In the genomic region with DNA sequence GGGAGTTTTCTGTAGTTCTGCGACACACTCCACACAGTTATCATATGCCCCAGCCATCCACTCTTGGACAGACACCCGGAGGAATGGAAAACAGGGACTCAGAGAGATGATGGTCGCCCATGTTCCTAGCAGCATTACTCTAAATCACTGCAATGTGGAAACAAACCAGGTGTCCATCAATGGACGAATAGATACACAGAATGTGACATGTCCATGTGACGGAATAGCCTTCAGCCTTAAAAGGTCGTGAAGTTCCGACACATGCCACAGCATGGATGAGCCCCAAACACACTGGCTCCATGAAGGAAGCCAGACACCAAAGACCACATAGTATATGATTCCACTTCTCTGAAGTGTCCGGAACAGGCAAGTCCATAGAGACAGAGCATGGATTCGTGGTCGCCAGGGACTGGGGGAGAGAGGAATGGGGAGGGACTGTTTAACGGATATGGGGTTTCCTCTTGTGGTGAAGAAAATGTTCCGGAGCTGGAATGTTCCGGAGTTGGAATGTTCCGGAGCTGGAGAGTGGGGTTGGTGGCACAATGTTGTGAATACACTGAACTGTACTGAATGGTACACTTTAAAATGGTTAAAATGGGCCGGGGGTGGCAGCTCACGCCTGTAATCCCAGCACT, we compare ENCODE assay signal across 11 cellular contexts. TPM values are rescaled to one million over a fixed set of nuclear protein-coding genes. Genes with fewer than 3 reads are reported as not detected.
DNase-seq lines count a peak whose midpoint lies in the region; ATAC-seq and TF ChIP-seq lines count a peak whose summit lies in the region.
"Had no signal": no experiment of that assay in that cellular context is flagged by ENCODE, and none has a peak within 500 bp of the region (broad histone marks: within the 10 kb centered on the region; RNA-seq: fewer than 3 reads in every experiment).

No MANE protein-coding gene starts in this region.

- peak overlapping the region; percentile 54 to 68 for H3K18ac ChIP-seq in mesenchymal stem cell (ENCODE audit: low read depth in 1 of 2, low read length in 2 of 2)

- H2AFZ ChIP-seq in mesenchymal stem cell (ENCODE audit: low read depth, low read length): no peak overlapping the region
- no peak overlapping the region for H2AFZ ChIP-seq in neural progenitor cell (replicated peaks)

- DNase-seq in activated naive CD8-positive, alpha-beta T cell treated with anti-CD3 and anti-CD28 coated beads, Interleukin-2, amount 10 ng/mL, durations not matched to agents 7 days and 5 days: no peak
- no peak for DNase-seq in activated naive CD8-positive, alpha-beta T cell treated with anti-CD3 and anti-CD28 coated beads, Interleukin-2, amount 50 U/mL, for 24 hours
- no peak for DNase-seq in activated T-helper 2 cell treated with anti-CD3 and anti-CD28 coated beads, Interferon-gamma antibody, Interleukin-2, Interleukin-4, amounts not matched to agents 10 μg/mL and 5 μg/mL and 100 μg/mL, durations not matched to agents 14 hours and 24 hours and 36 hours (ENCODE audit: low spot score)
- no peak for DNase-seq in mesenchymal stem cell
- DNase-seq in thyroid gland: no peak
- DNase-seq in COLO829 (ENCODE audit: low spot score): no peak
- no peak for DNase-seq in neural progenitor cell (ENCODE audit: low spot score)
- DNase-seq: AML-193, GF-D8 had no signal

- H3K36me3 Mint-ChIP-seq in activated naive CD8-positive, alpha-beta T cell treated with anti-CD3 and anti-CD28 coated beads, Interleukin-2, amount 10 ng/mL, durations not matched to agents 7 days and 5 days: peaks cover 6% of the 10 kb centered on the region
- peaks cover 2% of the 10 kb centered on the region for H3K36me3 Mint-ChIP-seq in activated naive CD8-positive, alpha-beta T cell treated with anti-CD3 and anti-CD28 coated beads, Interleukin-2, amount 50 U/mL, for 24 hours (ENCODE audit: low read depth)
- peaks cover 37% of the 10 kb centered on the region for H3K36me3 Mint-ChIP-seq in activated T-helper 2 cell treated with anti-CD3 and anti-CD28 coated beads, Interferon-gamma antibody, Interleukin-2, Interleukin-4, amounts not matched to agents 10 μg/mL and 5 μg/mL and 100 μg/mL, durations not matched to agents 14 hours and 24 hours and 36 hours (ENCODE audit: low read depth)
- no peaks in the 10 kb centered on the region for H3K36me3 Mint-ChIP-seq in neural progenitor cell

- H3K9me3 ChIP-seq in mesenchymal stem cell (ENCODE audit: control insufficient read depth, low read length) (no peaks in the 10 kb centered on the region), thyroid gland (no peaks in the 10 kb centered on the region), neural progenitor cell (ENCODE audit: low read depth) (no peaks in the 10 kb centered on the region)

- H3K36me3 ChIP-seq in mesenchymal stem cell (ENCODE audit: control insufficient read depth in 1 of 2, insufficient read depth in 2 of 2, low read depth in 1 of 2, low read length in 2 of 2) (no peaks in the 10 kb centered on the region), thyroid gland (no peaks in the 10 kb centered on the region), neural progenitor cell (no peaks in the 10 kb centered on the region)

- H3K14ac ChIP-seq in mesenchymal stem cell (ENCODE audit: low read length in 2 of 2): no peak overlapping the region

- no peaks in the 10 kb centered on the region for H3K27me3 Mint-ChIP-seq in activated naive CD8-positive, alpha-beta T cell treated with anti-CD3 and anti-CD28 coated beads, Interleukin-2, amount 10 ng/mL, durations not matched to agents 7 days and 5 days
- no peaks in the 10 kb centered on the region for H3K27me3 Mint-ChIP-seq in activated naive CD8-positive, alpha-beta T cell treated with anti-CD3 and anti-CD28 coated beads, Interleukin-2, amount 50 U/mL, for 24 hours
- H3K27me3 Mint-ChIP-seq in activated T-helper 2 cell treated with anti-CD3 and anti-CD28 coated beads, Interferon-gamma antibody, Interleukin-2, Interleukin-4, amounts not matched to agents 10 μg/mL and 5 μg/mL and 100 μg/mL, durations not matched to agents 14 hours and 24 hours and 36 hours (ENCODE audit: low read depth): no peaks in the 10 kb centered on the region
- H3K27me3 Mint-ChIP-seq in neural progenitor cell (ENCODE audit: insufficient read depth, low read depth): peaks cover 7% of the 10 kb centered on the region

- H4K8ac ChIP-seq in mesenchymal stem cell (ENCODE audit: low read length): no peak overlapping the region

- peak overlapping the region; percentile 62 for H4K91ac ChIP-seq in mesenchymal stem cell (ENCODE audit: low read length)

- H3K4ac ChIP-seq in mesenchymal stem cell (ENCODE audit: low read depth in 1 of 2, low read length in 2 of 2): peak overlapping the region in 1 of 2 experiments; percentile 54

- WGBS in mesenchymal stem cell: 85% methylated on average over 14 of the region's 16 CpGs
- 72 to 77% methylated on average over 16 of the region's 16 CpGs for WGBS in thyroid gland, 2 donors

- H3K4me2 ChIP-seq in mesenchymal stem cell (ENCODE audit: low read length, poor library complexity, severe bottlenecking) (no peak overlapping the region), neural progenitor cell (no peak overlapping the region)

- no peaks in the 10 kb centered on the region for H3F3A ChIP-seq in neural progenitor cell (ENCODE audit: low read depth)

- H3K4me1 ChIP-seq in mesenchymal stem cell (ENCODE audit: control insufficient read depth, insufficient read depth, low read depth, low read length) (peaks cover 53% of the 10 kb centered on the region), thyroid gland (peaks cover 15 to 50% of the 10 kb centered on the region in 2 donors), neural progenitor cell (peaks cover 2% of the 10 kb centered on the region)

- H3K27me3 ChIP-seq in mesenchymal stem cell (ENCODE audit: control insufficient read depth in 1 of 2, insufficient read depth in 1 of 2, low read length in 2 of 2) (no peaks in the 10 kb centered on the region), thyroid gland (no peaks in the 10 kb centered on the region), neural progenitor cell (no peaks in the 10 kb centered on the region)

- no peak for ATAC-seq in activated naive CD8-positive, alpha-beta T cell treated with anti-CD3 and anti-CD28 coated beads, Interleukin-2, amount 10 ng/mL, durations not matched to agents 7 days and 5 days (ENCODE audit: low read depth)
- ATAC-seq in activated naive CD8-positive, alpha-beta T cell treated with anti-CD3 and anti-CD28 coated beads, Interleukin-2, amount 50 U/mL, for 24 hours: no peak
- ATAC-seq in HG03432 (IDR thresholded peaks at IDR 0.05; ENCODE audit: unreplicated experiment): no peak

- H2BK5ac ChIP-seq in mesenchymal stem cell (ENCODE audit: low read depth, low read length, poor library complexity, severe bottlenecking): no peak overlapping the region

- H3K4me3 Mint-ChIP-seq in activated naive CD8-positive, alpha-beta T cell treated with anti-CD3 and anti-CD28 coated beads, Interleukin-2, amount 10 ng/mL, durations not matched to agents 7 days and 5 days: peak overlapping the region; percentile 13
- no peak overlapping the region for H3K4me3 Mint-ChIP-seq in activated naive CD8-positive, alpha-beta T cell treated with anti-CD3 and anti-CD28 coated beads, Interleukin-2, amount 50 U/mL, for 24 hours
- peak overlapping the region; percentile 44 for H3K4me3 Mint-ChIP-seq in activated T-helper 2 cell treated with anti-CD3 and anti-CD28 coated beads, Interferon-gamma antibody, Interleukin-2, Interleukin-4, amounts not matched to agents 10 μg/mL and 5 μg/mL and 100 μg/mL, durations not matched to agents 14 hours and 24 hours and 36 hours (ENCODE audit: low read depth)
- no peak overlapping the region for H3K4me3 Mint-ChIP-seq in neural progenitor cell

- no peaks in the 10 kb centered on the region for H3K79me2 ChIP-seq in neural progenitor cell (ENCODE audit: low read depth)

- H2BK15ac ChIP-seq in mesenchymal stem cell (ENCODE audit: low read depth, poor library complexity, severe bottlenecking): no peak overlapping the region

- peaks cover 49% of the 10 kb centered on the region for H3K4me1 Mint-ChIP-seq in activated naive CD8-positive, alpha-beta T cell treated with anti-CD3 and anti-CD28 coated beads, Interleukin-2, amount 10 ng/mL, durations not matched to agents 7 days and 5 days
- H3K4me1 Mint-ChIP-seq in activated naive CD8-positive, alpha-beta T cell treated with anti-CD3 and anti-CD28 coated beads, Interleukin-2, amount 50 U/mL, for 24 hours: peaks cover 78% of the 10 kb centered on the region
- peaks cover 63% of the 10 kb centered on the region for H3K4me1 Mint-ChIP-seq in activated T-helper 2 cell treated with anti-CD3 and anti-CD28 coated beads, Interferon-gamma antibody, Interleukin-2, Interleukin-4, amounts not matched to agents 10 μg/mL and 5 μg/mL and 100 μg/mL, durations not matched to agents 14 hours and 24 hours and 36 hours (ENCODE audit: low read depth)
- H3K4me1 Mint-ChIP-seq in neural progenitor cell: peaks cover 35% of the 10 kb centered on the region

- TF ChIP-seq CTCF in thyroid gland (IDR thresholded peaks at IDR 0.05) (no peak), neural progenitor cell (IDR thresholded peaks at IDR 0.05) (no peak)

- H3K9ac ChIP-seq in mesenchymal stem cell (ENCODE audit: low read length): peak overlapping the region; percentile 30
- H3K9ac ChIP-seq in neural progenitor cell: no peak overlapping the region

- no peak overlapping the region for H3K27ac ChIP-seq in mesenchymal stem cell (ENCODE audit: low read length, poor library complexity, severe bottlenecking)
- peak overlapping the region in 2 of 3 donors; percentile 57 to 61 for H3K27ac ChIP-seq in thyroid gland
- no peak overlapping the region for H3K27ac ChIP-seq in neural progenitor cell
- H3K27ac ChIP-seq: HL-60 had no signal

- no peaks in the 10 kb centered on the region for H4K20me1 ChIP-seq in neural progenitor cell (ENCODE audit: low read depth)

- TF ChIP-seq POLR2A in thyroid gland (IDR thresholded peaks at IDR 0.05): no peak

- H2BK120ac ChIP-seq in mesenchymal stem cell (ENCODE audit: low read depth, low read length): no peak overlapping the region

- H3K4me3 ChIP-seq in mesenchymal stem cell (ENCODE audit: insufficient read depth in 1 of 2, low read depth in 1 of 2, low read length in 2 of 2) (no peak overlapping the region), thyroid gland (replicated peaks in 1 of 3) (no peak overlapping the region), neural progenitor cell (no peak overlapping the region)

- H3K23ac ChIP-seq in mesenchymal stem cell (ENCODE audit: low read length in 2 of 2): no peak overlapping the region

- H2BK12ac ChIP-seq in mesenchymal stem cell (ENCODE audit: low read length in 2 of 2): peak overlapping the region; percentile 79 to 80

- no peaks in the 10 kb centered on the region for H3K9me3 Mint-ChIP-seq in activated naive CD8-positive, alpha-beta T cell treated with anti-CD3 and anti-CD28 coated beads, Interleukin-2, amount 10 ng/mL, durations not matched to agents 7 days and 5 days
- no peaks in the 10 kb centered on the region for H3K9me3 Mint-ChIP-seq in activated naive CD8-positive, alpha-beta T cell treated with anti-CD3 and anti-CD28 coated beads, Interleukin-2, amount 50 U/mL, for 24 hours
- H3K9me3 Mint-ChIP-seq in activated T-helper 2 cell treated with anti-CD3 and anti-CD28 coated beads, Interferon-gamma antibody, Interleukin-2, Interleukin-4, amounts not matched to agents 10 μg/mL and 5 μg/mL and 100 μg/mL, durations not matched to agents 14 hours and 24 hours and 36 hours: no peaks in the 10 kb centered on the region
- no peaks in the 10 kb centered on the region for H3K9me3 Mint-ChIP-seq in neural progenitor cell

- H3K79me1 ChIP-seq in mesenchymal stem cell (replicated peaks; ENCODE audit: low read length, poor library complexity, severe bottlenecking): peaks cover 5% of the 10 kb centered on the region

- H3K27ac Mint-ChIP-seq in activated naive CD8-positive, alpha-beta T cell treated with anti-CD3 and anti-CD28 coated beads, Interleukin-2, amount 10 ng/mL, durations not matched to agents 7 days and 5 days: peak overlapping the region; percentile 18
- no peak overlapping the region for H3K27ac Mint-ChIP-seq in activated naive CD8-positive, alpha-beta T cell treated with anti-CD3 and anti-CD28 coated beads, Interleukin-2, amount 50 U/mL, for 24 hours
- peak overlapping the region; percentile 89 for H3K27ac Mint-ChIP-seq in activated T-helper 2 cell treated with anti-CD3 and anti-CD28 coated beads, Interferon-gamma antibody, Interleukin-2, Interleukin-4, amounts not matched to agents 10 μg/mL and 5 μg/mL and 100 μg/mL, durations not matched to agents 14 hours and 24 hours and 36 hours
- no peak overlapping the region for H3K27ac Mint-ChIP-seq in neural progenitor cell

- peak overlapping the region; percentile 23 for H2AK5ac ChIP-seq in mesenchymal stem cell (ENCODE audit: low read length, severe bottlenecking)

- POLR2A ChIA-PET in activated naive CD8-positive, alpha-beta T cell treated with anti-CD3 and anti-CD28 coated beads, Interleukin-2, amount 10 ng/mL, durations not matched to agents 7 days and 5 days (lab: Charles Lee): interaction anchor here (1.7 kb wide), 1 partner anchor 29 kb away, joined by 6 read pairs; a partner anchor contains a TSS

- intact Hi-C loops in activated T-helper 2 cell treated with anti-CD3 and anti-CD28 coated beads, Interferon-gamma antibody, Interleukin-2, Interleukin-4, amounts not matched to agents 10 μg/mL and 5 μg/mL and 100 μg/mL, durations not matched to agents 14 hours and 24 hours and 36 hours (cut with micrococcal nuclease): loop anchor here (10.0 kb wide), 1 partner anchor 1784 kb away; no protein-coding TSS in a partner anchor
- intact Hi-C loops in thyroid gland (cut with DNase I): no loop called here

RNA-seq across cellular contexts. Expression of a gene that starts 28.7 kb away (rescaled TPM):
- total RNA-seq in activated naive CD8-positive, alpha-beta T cell treated with anti-CD3 and anti-CD28 coated beads, Interleukin-2, amount 10 ng/mL, durations not matched to agents 7 days and 5 days: 10 to 100 TPM in 1 of 2 experiments, 1 to 10 TPM in 1; 9.9 to 12.2 TPM
- total RNA-seq in activated T-helper 2 cell treated with anti-CD3 and anti-CD28 coated beads, Interferon-gamma antibody, Interleukin-2, Interleukin-4, amounts not matched to agents 10 μg/mL and 5 μg/mL and 100 μg/mL, durations not matched to agents 14 hours and 24 hours and 36 hours: 53.7 and 57.6 TPM in 2 replicates
- polyA plus RNA-seq in mesenchymal stem cell (2013, experiment 1 of 2): 19.0 TPM
- 19.1 TPM for polyA plus RNA-seq in mesenchymal stem cell (2013, experiment 2 of 2)
- 10 to 100 TPM; 12.3 to 33.3 (median 26.2) TPM for total RNA-seq in thyroid gland
- 6.7 and 8.2 TPM in 2 replicates for total RNA-seq in neural progenitor cell (ENCODE audit: low replicate concordance)

Comparison
In these comparisons a context has a peak if more than half of its experiments do, and no peak if none do; other contexts are left out.
1. H3K27ac Mint-ChIP-seq: peak in activated naive CD8-positive, alpha-beta T cell treated with anti-CD3 and anti-CD28 coated beads, Interleukin-2, amount 10 ng/mL, durations not matched to agents 7 days and 5 days (single experiment) and activated T-helper 2 cell treated with anti-CD3 and anti-CD28 coated beads, Interferon-gamma antibody, Interleukin-2, Interleukin-4, amounts not matched to agents 10 μg/mL and 5 μg/mL and 100 μg/mL, durations not matched to agents 14 hours and 24 hours and 36 hours (single experiment); none in activated naive CD8-positive, alpha-beta T cell treated with anti-CD3 and anti-CD28 coated beads, Interleukin-2, amount 50 U/mL, for 24 hours (single experiment) and neural progenitor cell (single experiment).
2. H3K4me3 Mint-ChIP-seq: peak in activated naive CD8-positive, alpha-beta T cell treated with anti-CD3 and anti-CD28 coated beads, Interleukin-2, amount 10 ng/mL, durations not matched to agents 7 days and 5 days (single experiment) and activated T-helper 2 cell treated with anti-CD3 and anti-CD28 coated beads, Interferon-gamma antibody, Interleukin-2, Interleukin-4, amounts not matched to agents 10 μg/mL and 5 μg/mL and 100 μg/mL, durations not matched to agents 14 hours and 24 hours and 36 hours (single experiment); none in activated naive CD8-positive, alpha-beta T cell treated with anti-CD3 and anti-CD28 coated beads, Interleukin-2, amount 50 U/mL, for 24 hours (single experiment) and neural progenitor cell (single experiment).
3. H3K27ac ChIP-seq: peak in thyroid gland (2 of 3); none in mesenchymal stem cell (single experiment) and neural progenitor cell (single experiment).